In the genomic region with DNA sequence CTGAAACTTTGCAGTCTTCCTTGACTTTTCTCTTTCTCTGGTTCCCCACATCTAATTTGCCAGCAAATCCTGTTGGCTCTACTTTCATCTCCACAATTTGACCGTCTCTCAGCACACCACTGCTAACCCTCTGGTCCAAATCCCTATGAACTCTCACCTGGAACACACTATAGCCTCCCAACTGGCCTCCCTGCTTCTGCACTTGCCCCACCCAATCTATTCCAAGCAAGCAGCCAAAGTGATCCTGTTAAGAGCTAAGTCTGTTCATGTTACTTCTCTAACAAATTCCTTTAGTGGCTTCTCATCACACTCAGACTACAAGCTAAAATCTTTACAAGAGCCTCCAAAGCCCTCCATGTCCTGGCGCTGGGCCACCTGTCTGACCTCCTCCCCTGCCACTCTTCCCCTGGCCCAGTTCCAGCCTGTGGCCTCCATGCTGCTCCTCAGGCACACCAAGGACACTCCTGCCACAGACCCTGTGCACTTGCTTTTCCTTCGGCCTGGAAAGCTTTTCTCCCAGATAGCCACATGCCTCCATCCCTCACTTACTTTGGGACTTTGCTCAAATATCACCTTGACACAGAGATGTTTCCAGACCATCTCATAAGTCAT, we compare ENCODE assay signal across 18 cellular contexts.
A peak's percentile ranks its signal among the peaks of the same experiment; 100 is the strongest.
DNase-seq lines count a peak whose midpoint lies in the region; ATAC-seq and TF ChIP-seq lines count a peak whose summit lies in the region.
"Had no signal": no experiment of that assay in that cellular context is flagged by ENCODE, and none has a peak within 500 bp of the region (broad histone marks: within the 10 kb centered on the region; RNA-seq: fewer than 3 reads in every experiment).

No MANE protein-coding gene starts in this region.

- H3K4me1 ChIP-seq in CD8-positive, alpha-beta T cell (ENCODE audit: insufficient read depth, low read length), result no peaks in the 10 kb centered on the region
- H3K4me1 ChIP-seq in adrenal gland (replicated peaks in 1 of 2) (no peaks in the 10 kb centered on the region), lung (ENCODE audit: control insufficient read depth in 2 of 2, insufficient read depth in 2 of 2, low read length in 2 of 2) (peaks cover 0 to 6% of the 10 kb centered on the region in 2 donors)
- no peaks in the 10 kb centered on the region for H3K4me1 ChIP-seq in effector memory CD4-positive, alpha-beta T cell (ENCODE audit: control insufficient read depth, insufficient read depth, low read length, poor library complexity, severe bottlenecking)
- H3K4me1 ChIP-seq: A549 had no signal

- H3K27me3 ChIP-seq in CD8-positive, alpha-beta T cell (ENCODE audit: insufficient read depth, low read length), result no peaks in the 10 kb centered on the region
- H3K27me3 ChIP-seq in adrenal gland (no peaks in the 10 kb centered on the region), lung (ENCODE audit: control insufficient read depth, insufficient read depth) (no peaks in the 10 kb centered on the region)
- no peaks in the 10 kb centered on the region for H3K27me3 ChIP-seq in effector memory CD4-positive, alpha-beta T cell (replicated peaks; ENCODE audit: control insufficient read depth, insufficient read depth, low read length, poor library complexity, severe bottlenecking)

- no peak for DNase-seq in CD8-positive, alpha-beta T cell
- DNase-seq in NCI-H2029 treated with DMSO at 0.1 percent for 48 hours (lab: John Stamatoyannopoulos, UW) (peak; percentile 57), adrenal gland (peak in 5 of 7 donors; percentile 31 to 53 (median 36)), lung (ENCODE audit: low spot score) (peak; percentile 55), NCI-H2171 (lab: John Stamatoyannopoulos, UW) (no peak)
- no peak for DNase-seq in effector memory CD4-positive, alpha-beta T cell
- DNase-seq in naive thymus-derived CD8-positive, alpha-beta T cell, result no peak
- DNase-seq: CD4-positive, alpha-beta memory T cell; DND-41; MM.1S; NCI-H1092; NCI-H146; NCI-H226; NCI-H524 had no signal

- H3K9me3 ChIP-seq in CD8-positive, alpha-beta T cell (ENCODE audit: low read length), result no peaks in the 10 kb centered on the region
- no peaks in the 10 kb centered on the region for H3K9me3 ChIP-seq in adrenal gland (replicated peaks in 1 of 3)
- H3K9me3 ChIP-seq in lung (ENCODE audit: control insufficient read depth in 2 of 2, insufficient read depth in 1 of 2, low read length in 1 of 2), result peaks cover 0 to 2% of the 10 kb centered on the region in 2 donors
- H3K9me3 ChIP-seq in effector memory CD4-positive, alpha-beta T cell (ENCODE audit: control insufficient read depth, low read length), result no peaks in the 10 kb centered on the region
- H3K9me3 ChIP-seq: A549 had no signal

- no peaks in the 10 kb centered on the region for H3K36me3 ChIP-seq in CD8-positive, alpha-beta T cell (ENCODE audit: insufficient read depth, low read length)
- H3K36me3 ChIP-seq in adrenal gland (replicated peaks in 1 of 2) (no peaks in the 10 kb centered on the region), lung (ENCODE audit: control insufficient read depth in 2 of 2, insufficient read depth in 2 of 2, low read length in 2 of 2) (no peaks in the 10 kb centered on the region)
- H3K36me3 ChIP-seq in effector memory CD4-positive, alpha-beta T cell (ENCODE audit: control insufficient read depth, insufficient read depth, low read length), result no peaks in the 10 kb centered on the region

- H3K4me3 ChIP-seq in CD8-positive, alpha-beta T cell (ENCODE audit: low read depth, low read length), result no peak overlapping the region
- H3K4me3 ChIP-seq in adrenal gland, result no peak overlapping the region
- no peak overlapping the region for H3K4me3 ChIP-seq in lung
- H3K4me3 ChIP-seq in effector memory CD4-positive, alpha-beta T cell (ENCODE audit: insufficient read depth, low read depth, low read length, poor library complexity, severe bottlenecking), result no peak overlapping the region
- H3K4me3 ChIP-seq: A549 had no signal

- no peak for TF ChIP-seq POLR2A in adrenal gland (IDR thresholded peaks at IDR 0.05)

- no peaks in the 10 kb centered on the region for H3K27me3 Mint-ChIP-seq in CD8-positive, alpha-beta T cell (ENCODE audit: low read depth)
- no peaks in the 10 kb centered on the region for H3K27me3 Mint-ChIP-seq in naive thymus-derived CD8-positive, alpha-beta T cell
- H3K27me3 Mint-ChIP-seq: CD4-positive, alpha-beta memory T cell had no signal

- H3K4me1 Mint-ChIP-seq in CD8-positive, alpha-beta T cell (ENCODE audit: low read depth), result no peaks in the 10 kb centered on the region
- peaks cover 0 to 7% (median 0%) of the 10 kb centered on the region in 4 donors for H3K4me1 Mint-ChIP-seq in naive thymus-derived CD8-positive, alpha-beta T cell
- H3K4me1 Mint-ChIP-seq: CD4-positive, alpha-beta memory T cell had no signal

- POLR2A ChIA-PET in CD8-positive, alpha-beta T cell (lab: Charles Lee), result interaction anchor here (0.9 kb wide), 1 partner anchor 28 kb away, joined by 3 read pairs; no protein-coding TSS in a partner anchor
- POLR2A ChIA-PET in naive thymus-derived CD8-positive, alpha-beta T cell (lab: Charles Lee), result no interaction called here

- no peak for ATAC-seq in CD8-positive, alpha-beta T cell
- ATAC-seq in lung (ENCODE audit: insufficient read depth, low FRiP score) (no peak), GM21526 (IDR thresholded peaks at IDR 0.05; ENCODE audit: low FRiP score, unreplicated experiment) (no peak)
- ATAC-seq in naive thymus-derived CD8-positive, alpha-beta T cell, result no peak
- ATAC-seq: A549, Panc1, Right ventricle myocardium inferior had no signal

- TF ChIP-seq CTCF in CD8-positive, alpha-beta T cell (IDR thresholded peaks at IDR 0.05), result no peak
- no peak for TF ChIP-seq CTCF in adrenal gland (IDR thresholded peaks at IDR 0.05)
- no peak for TF ChIP-seq CTCF in lung (IDR thresholded peaks at IDR 0.05; ENCODE audit: control extremely low read depth, extremely low read depth)

- no peaks in the 10 kb centered on the region for H3K36me3 Mint-ChIP-seq in CD8-positive, alpha-beta T cell
- H3K36me3 Mint-ChIP-seq in naive thymus-derived CD8-positive, alpha-beta T cell, result peaks cover 0 to 5% (median 3%) of the 10 kb centered on the region in 3 donors

- H3K27ac Mint-ChIP-seq in CD8-positive, alpha-beta T cell, result peak overlapping the region; percentile 42
- H3K27ac Mint-ChIP-seq in naive thymus-derived CD8-positive, alpha-beta T cell, result no peak overlapping the region
- H3K27ac Mint-ChIP-seq: CD4-positive, alpha-beta memory T cell had no signal

- no peak overlapping the region for H3K27ac ChIP-seq in CD8-positive, alpha-beta T cell (ENCODE audit: low read depth, low read length)
- no peak overlapping the region for H3K27ac ChIP-seq in adrenal gland
- no peak overlapping the region for H3K27ac ChIP-seq in lung (ENCODE audit: low read depth in 1 of 2, low read length in 1 of 2)
- H3K27ac ChIP-seq in effector memory CD4-positive, alpha-beta T cell (ENCODE audit: insufficient read depth, low read length, poor library complexity, severe bottlenecking), result no peak overlapping the region
- H3K27ac ChIP-seq: A549 had no signal

- H3K4me3 Mint-ChIP-seq in CD8-positive, alpha-beta T cell, result no peak overlapping the region
- no peak overlapping the region for H3K4me3 Mint-ChIP-seq in naive thymus-derived CD8-positive, alpha-beta T cell
- H3K4me3 Mint-ChIP-seq: CD4-positive, alpha-beta memory T cell had no signal

- intact Hi-C loops in CD8-positive, alpha-beta T cell (cut with DNase I, micrococcal nuclease), result no loop called here
- intact Hi-C loops in adrenal gland (cut with DNase I), result no loop called here

- WGBS in adrenal gland, 4 donors, result 62 to 70% (median 67%) methylated on average over 3 of the region's 3 CpGs
- 74 to 91% methylated on average over 3 of the region's 3 CpGs for WGBS in lung, 2 donors

- CTCF ChIA-PET in CD8-positive, alpha-beta T cell (lab: Charles Lee), result no interaction called here

- H3K9me3 Mint-ChIP-seq in CD8-positive, alpha-beta T cell, result peaks cover under 1% of the 10 kb centered on the region
- H3K9me3 Mint-ChIP-seq in naive thymus-derived CD8-positive, alpha-beta T cell, result peaks cover 0 to 10% (median 3%) of the 10 kb centered on the region in 9 donors

Comparison
In these comparisons a context has a peak if more than half of its experiments do, and no peak if none do; other contexts are left out.
1. DNase-seq: peak in NCI-H2029 treated with DMSO at 0.1 percent for 48 hours (single experiment), adrenal gland (5 of 7) and lung (single experiment); none in CD8-positive, alpha-beta T cell (0 of 7), effector memory CD4-positive, alpha-beta T cell (0 of 3), naive thymus-derived CD8-positive, alpha-beta T cell (0 of 10) and NCI-H2171 (single experiment).